ENCODE assay signal across 22 cellular contexts in the genomic region with DNA sequence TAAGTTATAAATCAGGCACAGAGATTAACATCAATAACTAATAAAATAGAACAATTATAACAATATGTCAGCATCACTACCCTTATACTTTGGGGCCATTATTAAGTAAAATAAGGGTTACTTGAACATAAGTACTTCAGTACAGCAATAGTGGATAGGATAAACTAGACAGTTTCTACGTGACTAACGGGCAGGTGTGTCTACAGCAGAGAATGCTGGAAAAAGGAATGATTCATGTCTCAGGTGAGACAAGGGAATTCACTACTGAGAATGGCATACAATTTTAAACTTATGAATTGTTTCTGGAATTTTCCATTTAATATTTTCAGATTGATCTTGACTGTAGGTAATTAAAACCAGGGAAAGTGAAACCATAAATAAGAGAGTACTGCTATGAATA. TPM values are rescaled to one million over a fixed set of nuclear protein-coding genes. Genes with fewer than 3 reads are reported as not detected.
DNase-seq lines count a peak whose midpoint lies in the region; ATAC-seq, FAIRE-seq and TF ChIP-seq lines count a peak whose summit lies in the region.
"Had no signal": no experiment of that assay in that cellular context is flagged by ENCODE, and none has a peak within 500 bp of the region (broad histone marks: within the 10 kb centered on the region; RNA-seq: fewer than 3 reads in every experiment).

No MANE protein-coding gene starts in this region.

- H3K27ac ChIP-seq in A549: no peak overlapping the region
- peak overlapping the region; percentile 30 for H3K27ac ChIP-seq in epithelial cell of prostate
- H3K27ac ChIP-seq: BLaER1, RWPE1 had no signal

- WGBS in A549 (ENCODE audit: missing lambda C conversion rate): 92% methylated on average over 2 of the region's 2 CpGs

- CTCF ChIA-PET in activated CD8-positive, alpha-beta memory T cell treated with anti-CD3 and anti-CD28 coated beads, Interleukin-2, amount 10 ng/mL, durations not matched to agents 7 days and 5 days (lab: Charles Lee): no interaction called here
- CTCF ChIA-PET in A549 (lab: Yijun Ruan, JAX): no interaction called here

- intact Hi-C loops in activated T-helper 2 cell treated with anti-CD3 and anti-CD28 coated beads, Interferon-gamma antibody, Interleukin-2, Interleukin-4, amounts not matched to agents 10 μg/mL and 5 μg/mL and 100 μg/mL, durations not matched to agents 14 hours and 24 hours and 36 hours (cut with micrococcal nuclease): no loop called here
- intact Hi-C loops in posterior vena cava (cut with DNase I): no loop called here

- no peak for ATAC-seq in activated CD8-positive, alpha-beta memory T cell treated with anti-CD3 and anti-CD28 coated beads, Interleukin-2, amount 10 ng/mL, durations not matched to agents 7 days and 5 days
- ATAC-seq in A549: no peak
- ATAC-seq: CD8-positive, alpha-beta T cell; HCT116; PC-3 had no signal

- peak overlapping the region; percentile 17 for H3K27ac Mint-ChIP-seq in activated CD8-positive, alpha-beta memory T cell treated with anti-CD3 and anti-CD28 coated beads, Interleukin-2, amount 10 ng/mL, durations not matched to agents 7 days and 5 days
- H3K27ac Mint-ChIP-seq in activated T-helper 2 cell treated with anti-CD3 and anti-CD28 coated beads, Interferon-gamma antibody, Interleukin-2, Interleukin-4, amounts not matched to agents 10 μg/mL and 5 μg/mL and 100 μg/mL, durations not matched to agents 14 hours and 24 hours and 36 hours: peak overlapping the region; percentile 8
- no peak overlapping the region for H3K27ac Mint-ChIP-seq in immature natural killer cell
- H3K27ac Mint-ChIP-seq: CD8-positive, alpha-beta T cell had no signal

- POLR2A ChIA-PET in A549 (lab: Yijun Ruan, JAX): no interaction called here

- peaks cover 47% of the 10 kb centered on the region for H3K36me3 Mint-ChIP-seq in activated CD8-positive, alpha-beta memory T cell treated with anti-CD3 and anti-CD28 coated beads, Interleukin-2, amount 10 ng/mL, durations not matched to agents 7 days and 5 days
- H3K36me3 Mint-ChIP-seq in activated T-helper 2 cell treated with anti-CD3 and anti-CD28 coated beads, Interferon-gamma antibody, Interleukin-2, Interleukin-4, amounts not matched to agents 10 μg/mL and 5 μg/mL and 100 μg/mL, durations not matched to agents 14 hours and 24 hours and 36 hours (ENCODE audit: low read depth): peaks cover 63% of the 10 kb centered on the region
- peaks cover 6 to 21% (median 8%) of the 10 kb centered on the region in 3 donors for H3K36me3 Mint-ChIP-seq in immature natural killer cell

- H3K4me1 ChIP-seq in A549: peaks cover 20% of the 10 kb centered on the region

- no peak for DNase-seq in activated CD8-positive, alpha-beta memory T cell treated with anti-CD3 and anti-CD28 coated beads, Interleukin-2, amount 10 ng/mL, durations not matched to agents 7 days and 5 days
- DNase-seq in activated CD8-positive, alpha-beta memory T cell treated with anti-CD3 and anti-CD28 coated beads, Interleukin-2, amount 50 U/mL, for 48 hours: no peak
- no peak for DNase-seq in A549 (ENCODE audit: low read depth in 1 of 2, low spot score in 1 of 2)
- DNase-seq in activated T-helper 2 cell treated with anti-CD3 and anti-CD28 coated beads, Interferon-gamma antibody, Interleukin-2, Interleukin-4, amounts not matched to agents 10 μg/mL and 5 μg/mL and 100 μg/mL, durations not matched to agents 14 hours and 24 hours and 36 hours (ENCODE audit: low spot score): no peak
- peak; percentile 18 for DNase-seq in epithelial cell of prostate (ENCODE audit: low read depth, low spot score)
- no peak for DNase-seq in immature natural killer cell
- no peak for DNase-seq in posterior vena cava (ENCODE audit: low spot score)
- DNase-seq: Calu3; CD8-positive, alpha-beta T cell; DMS53; GOT3; IMR-90; NCI-H1048; NCI-H1436; NCI-H2029 treated with DMSO at 0.1 percent for 48 hours; NCI-H2171; NCI-H526; PC-3 had no signal

- no peak for TF ChIP-seq POLR2A in A549 (IDR thresholded peaks at IDR 0.05; ENCODE audit: low read length)

- H3K4me3 ChIP-seq in A549: no peak overlapping the region
- H3K4me3 ChIP-seq: BLaER1 had no signal

- FAIRE-seq in A549 (lab: Jason Lieb, UNC): peak; percentile 46
- FAIRE-seq: HTR-8/SVneo had no signal

- H3K4me3 Mint-ChIP-seq in activated CD8-positive, alpha-beta memory T cell treated with anti-CD3 and anti-CD28 coated beads, Interleukin-2, amount 10 ng/mL, durations not matched to agents 7 days and 5 days: no peak overlapping the region
- no peak overlapping the region for H3K4me3 Mint-ChIP-seq in activated T-helper 2 cell treated with anti-CD3 and anti-CD28 coated beads, Interferon-gamma antibody, Interleukin-2, Interleukin-4, amounts not matched to agents 10 μg/mL and 5 μg/mL and 100 μg/mL, durations not matched to agents 14 hours and 24 hours and 36 hours (ENCODE audit: low read depth)
- H3K4me3 Mint-ChIP-seq in immature natural killer cell: no peak overlapping the region
- H3K4me3 Mint-ChIP-seq: CD8-positive, alpha-beta T cell had no signal

- H3K9me3 Mint-ChIP-seq in activated CD8-positive, alpha-beta memory T cell treated with anti-CD3 and anti-CD28 coated beads, Interleukin-2, amount 10 ng/mL, durations not matched to agents 7 days and 5 days (ENCODE audit: low read depth): no peaks in the 10 kb centered on the region
- H3K9me3 Mint-ChIP-seq in activated T-helper 2 cell treated with anti-CD3 and anti-CD28 coated beads, Interferon-gamma antibody, Interleukin-2, Interleukin-4, amounts not matched to agents 10 μg/mL and 5 μg/mL and 100 μg/mL, durations not matched to agents 14 hours and 24 hours and 36 hours: no peaks in the 10 kb centered on the region
- H3K9me3 Mint-ChIP-seq in immature natural killer cell: no peaks in the 10 kb centered on the region
- H3K9me3 Mint-ChIP-seq: CD8-positive, alpha-beta T cell had no signal

- peaks cover 19% of the 10 kb centered on the region for H3K4me1 Mint-ChIP-seq in activated CD8-positive, alpha-beta memory T cell treated with anti-CD3 and anti-CD28 coated beads, Interleukin-2, amount 10 ng/mL, durations not matched to agents 7 days and 5 days
- H3K4me1 Mint-ChIP-seq in activated T-helper 2 cell treated with anti-CD3 and anti-CD28 coated beads, Interferon-gamma antibody, Interleukin-2, Interleukin-4, amounts not matched to agents 10 μg/mL and 5 μg/mL and 100 μg/mL, durations not matched to agents 14 hours and 24 hours and 36 hours (ENCODE audit: low read depth): peaks cover 16% of the 10 kb centered on the region
- peaks cover 7 to 15% of the 10 kb centered on the region in 2 donors for H3K4me1 Mint-ChIP-seq in immature natural killer cell

- H3K4me2 ChIP-seq in A549: no peak overlapping the region
- H3K4me2 ChIP-seq: BLaER1 had no signal

- TF ChIP-seq CTCF in A549 (IDR thresholded peaks at IDR 0.05): no peak

- no peaks in the 10 kb centered on the region for H3K9me3 ChIP-seq in A549
- H3K9me3 ChIP-seq: BLaER1 had no signal

- no peak for TF ChIP-seq EP300 in A549 (IDR thresholded peaks at IDR 0.05)

- TF ChIP-seq RAD21 in A549 (conservative IDR thresholded peaks at IDR 0.05 in 1 of 2, IDR thresholded peaks at IDR 0.05 in 1 of 2): no peak

- H3K27me3 Mint-ChIP-seq in activated CD8-positive, alpha-beta memory T cell treated with anti-CD3 and anti-CD28 coated beads, Interleukin-2, amount 10 ng/mL, durations not matched to agents 7 days and 5 days: no peaks in the 10 kb centered on the region
- H3K27me3 Mint-ChIP-seq in activated T-helper 2 cell treated with anti-CD3 and anti-CD28 coated beads, Interferon-gamma antibody, Interleukin-2, Interleukin-4, amounts not matched to agents 10 μg/mL and 5 μg/mL and 100 μg/mL, durations not matched to agents 14 hours and 24 hours and 36 hours (ENCODE audit: low read depth): no peaks in the 10 kb centered on the region
- H3K27me3 Mint-ChIP-seq in immature natural killer cell (ENCODE audit: low read depth in 3 of 3): no peaks in the 10 kb centered on the region

TF ChIP-seq in A549, 52 proteins besides CTCF, POLR2A, EP300 and RAD21:
- TF ChIP-seq MAFK (IDR thresholded peaks at IDR 0.05; ENCODE audit: partially characterized antibody): no peak
- TF ChIP-seq NFE2L2 (conservative IDR thresholded peaks at IDR 0.05; ENCODE audit: low read length): no peak
- no peak for TF ChIP-seq ZC3H11A (IDR thresholded peaks at IDR 0.05)

RNA-seq across cellular contexts. Expression of gene WDR75, which starts 5.5 kb away (rescaled TPM):
- 10 to 100 TPM; 41.1 to 55.5 TPM for total RNA-seq in activated CD8-positive, alpha-beta memory T cell treated with anti-CD3 and anti-CD28 coated beads, Interleukin-2, amount 10 ng/mL, durations not matched to agents 7 days and 5 days
- polyA plus RNA-seq in A549 (2011; rRNA removed): 122 and 152 TPM in 2 replicates
- 20.2 and 20.8 TPM in 2 replicates for polyA plus RNA-seq in A549 (2012; cell fraction: cytosol; rRNA removed)
- 16.6 and 23.3 TPM in 2 replicates for polyA plus RNA-seq in A549 (2012; cell fraction: nucleus; rRNA removed)
- polyA plus RNA-seq in A549 (2017; fragmentation: RNase III; extraction: RNeasy Plus Mini Kit Qiagen cat#74134 plus additional on column Dnase treatment): 53.5 to 65.5 TPM (median 53.6 TPM) in 3 replicates
- polyA minus RNA-seq in A549 (2011; rRNA and poly(A)+ RNA removed): 61.5 and 124 TPM in 2 replicates
- total RNA-seq in activated T-helper 2 cell treated with anti-CD3 and anti-CD28 coated beads, Interferon-gamma antibody, Interleukin-2, Interleukin-4, amounts not matched to agents 10 μg/mL and 5 μg/mL and 100 μg/mL, durations not matched to agents 14 hours and 24 hours and 36 hours: 90.7 and 94.4 TPM in 2 replicates
- 10 to 100 TPM in 1 of 3 donors, 1 to 10 TPM in 2; 2.2 to 12.5 (median 8.1) TPM for polyA plus RNA-seq in immature natural killer cell
- total RNA-seq in posterior vena cava: 10 to 100 TPM; 27.3 to 28.3 TPM

Comparison
In these comparisons a context has a peak if more than half of its experiments do, and no peak if none do; other contexts are left out.
1. H3K27ac Mint-ChIP-seq: peak in activated CD8-positive, alpha-beta memory T cell treated with anti-CD3 and anti-CD28 coated beads, Interleukin-2, amount 10 ng/mL, durations not matched to agents 7 days and 5 days (single experiment) and activated T-helper 2 cell treated with anti-CD3 and anti-CD28 coated beads, Interferon-gamma antibody, Interleukin-2, Interleukin-4, amounts not matched to agents 10 μg/mL and 5 μg/mL and 100 μg/mL, durations not matched to agents 14 hours and 24 hours and 36 hours (single experiment); none in immature natural killer cell (0 of 6).